Comparison of ENCODE assay signal across 2 cellular contexts in the genomic region with DNA sequence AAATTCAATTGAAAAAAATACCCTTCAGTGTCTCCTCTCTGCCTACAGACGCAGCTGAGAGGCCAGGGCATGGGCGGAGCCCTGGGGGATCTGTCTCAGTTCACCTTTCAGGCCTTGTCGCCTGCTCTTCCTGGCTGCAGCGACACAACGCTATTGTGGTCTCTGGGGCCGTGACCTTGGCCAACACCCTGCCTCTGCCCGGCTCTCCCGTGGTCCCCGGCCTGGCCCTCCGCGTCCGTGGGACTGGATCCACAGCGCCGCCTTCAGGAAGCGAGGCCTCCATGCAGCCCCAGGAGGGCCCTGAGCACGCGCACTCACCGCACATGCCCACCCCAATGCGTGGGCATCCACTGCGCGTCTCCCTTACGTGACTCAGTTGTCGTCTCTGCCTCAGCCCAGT.
TF ChIP-seq lines count a peak whose summit lies in the region.

No MANE protein-coding gene starts in this region.

TF ChIP-seq in SK-N-SH, 30 proteins besides CTCF, POLR2A, EP300 and RAD21 (continued from another document):
- no peak for TF ChIP-seq SMC3 (IDR thresholded peaks at IDR 0.05; ENCODE audit: low read depth, low read length)
- no peak for TF ChIP-seq FOXJ3 (CRISPR knock-in tag; IDR thresholded peaks at IDR 0.05)
- TF ChIP-seq, protein P1, sequence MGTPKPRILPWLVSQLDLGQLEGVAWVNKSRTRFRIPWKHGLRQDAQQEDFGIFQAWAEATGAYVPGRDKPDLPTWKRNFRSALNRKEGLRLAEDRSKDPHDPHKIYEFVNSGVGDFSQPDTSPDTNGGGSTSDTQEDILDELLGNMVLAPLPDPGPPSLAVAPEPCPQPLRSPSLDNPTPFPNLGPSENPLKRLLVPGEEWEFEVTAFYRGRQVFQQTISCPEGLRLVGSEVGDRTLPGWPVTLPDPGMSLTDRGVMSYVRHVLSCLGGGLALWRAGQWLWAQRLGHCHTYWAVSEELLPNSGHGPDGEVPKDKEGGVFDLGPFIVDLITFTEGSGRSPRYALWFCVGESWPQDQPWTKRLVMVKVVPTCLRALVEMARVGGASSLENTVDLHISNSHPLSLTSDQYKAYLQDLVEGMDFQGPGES (IDR thresholded peaks at IDR 0.05; ENCODE audit: low read depth, low read length): no peak
- TF ChIP-seq, protein P2, sequence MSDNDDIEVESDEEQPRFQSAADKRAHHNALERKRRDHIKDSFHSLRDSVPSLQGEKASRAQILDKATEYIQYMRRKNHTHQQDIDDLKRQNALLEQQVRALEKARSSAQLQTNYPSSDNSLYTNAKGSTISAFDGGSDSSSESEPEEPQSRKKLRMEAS (IDR thresholded peaks at IDR 0.05; ENCODE audit: low read depth): no peak
- TF ChIP-seq JUND (IDR thresholded peaks at IDR 0.05): no peak
- TF ChIP-seq, protein P3, sequence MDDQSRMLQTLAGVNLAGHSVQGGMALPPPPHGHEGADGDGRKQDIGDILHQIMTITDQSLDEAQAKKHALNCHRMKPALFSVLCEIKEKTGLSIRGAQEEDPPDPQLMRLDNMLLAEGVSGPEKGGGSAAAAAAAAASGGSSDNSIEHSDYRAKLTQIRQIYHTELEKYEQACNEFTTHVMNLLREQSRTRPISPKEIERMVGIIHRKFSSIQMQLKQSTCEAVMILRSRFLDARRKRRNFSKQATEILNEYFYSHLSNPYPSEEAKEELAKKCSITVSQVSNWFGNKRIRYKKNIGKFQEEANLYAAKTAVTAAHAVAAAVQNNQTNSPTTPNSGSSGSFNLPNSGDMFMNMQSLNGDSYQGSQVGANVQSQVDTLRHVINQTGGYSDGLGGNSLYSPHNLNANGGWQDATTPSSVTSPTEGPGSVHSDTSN (IDR thresholded peaks at IDR 0.05): no peak
- no peak for TF ChIP-seq REST (IDR thresholded peaks at IDR 0.05; ENCODE audit: low read depth, low read length)
- TF ChIP-seq FOSL2 (IDR thresholded peaks at IDR 0.05; ENCODE audit: borderline replicate concordance, low read depth): no peak
TF ChIP-seq in SK-N-SH: peak in this region for 0.

TF ChIP-seq in SK-N-SH treated with all-trans-retinoic acid at 6 μM for 48 hours, 23 proteins besides CTCF, POLR2A, EP300 and RAD21 (continued from another document):
- TF ChIP-seq, protein P4, sequence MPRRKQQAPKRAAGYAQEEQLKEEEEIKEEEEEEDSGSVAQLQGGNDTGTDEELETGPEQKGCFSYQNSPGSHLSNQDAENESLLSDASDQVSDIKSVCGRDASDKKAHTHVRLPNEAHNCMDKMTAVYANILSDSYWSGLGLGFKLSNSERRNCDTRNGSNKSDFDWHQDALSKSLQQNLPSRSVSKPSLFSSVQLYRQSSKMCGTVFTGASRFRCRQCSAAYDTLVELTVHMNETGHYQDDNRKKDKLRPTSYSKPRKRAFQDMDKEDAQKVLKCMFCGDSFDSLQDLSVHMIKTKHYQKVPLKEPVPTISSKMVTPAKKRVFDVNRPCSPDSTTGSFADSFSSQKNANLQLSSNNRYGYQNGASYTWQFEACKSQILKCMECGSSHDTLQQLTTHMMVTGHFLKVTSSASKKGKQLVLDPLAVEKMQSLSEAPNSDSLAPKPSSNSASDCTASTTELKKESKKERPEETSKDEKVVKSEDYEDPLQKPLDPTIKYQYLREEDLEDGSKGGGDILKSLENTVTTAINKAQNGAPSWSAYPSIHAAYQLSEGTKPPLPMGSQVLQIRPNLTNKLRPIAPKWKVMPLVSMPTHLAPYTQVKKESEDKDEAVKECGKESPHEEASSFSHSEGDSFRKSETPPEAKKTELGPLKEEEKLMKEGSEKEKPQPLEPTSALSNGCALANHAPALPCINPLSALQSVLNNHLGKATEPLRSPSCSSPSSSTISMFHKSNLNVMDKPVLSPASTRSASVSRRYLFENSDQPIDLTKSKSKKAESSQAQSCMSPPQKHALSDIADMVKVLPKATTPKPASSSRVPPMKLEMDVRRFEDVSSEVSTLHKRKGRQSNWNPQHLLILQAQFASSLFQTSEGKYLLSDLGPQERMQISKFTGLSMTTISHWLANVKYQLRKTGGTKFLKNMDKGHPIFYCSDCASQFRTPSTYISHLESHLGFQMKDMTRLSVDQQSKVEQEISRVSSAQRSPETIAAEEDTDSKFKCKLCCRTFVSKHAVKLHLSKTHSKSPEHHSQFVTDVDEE (CRISPR knock-in tag; IDR thresholded peaks at IDR 0.05): no peak
- TF ChIP-seq ZNF8 (CRISPR knock-in tag; IDR thresholded peaks at IDR 0.05): no peak
- TF ChIP-seq ZC3H10 (CRISPR knock-in tag; IDR thresholded peaks at IDR 0.05): no peak
- TF ChIP-seq, protein P5, sequence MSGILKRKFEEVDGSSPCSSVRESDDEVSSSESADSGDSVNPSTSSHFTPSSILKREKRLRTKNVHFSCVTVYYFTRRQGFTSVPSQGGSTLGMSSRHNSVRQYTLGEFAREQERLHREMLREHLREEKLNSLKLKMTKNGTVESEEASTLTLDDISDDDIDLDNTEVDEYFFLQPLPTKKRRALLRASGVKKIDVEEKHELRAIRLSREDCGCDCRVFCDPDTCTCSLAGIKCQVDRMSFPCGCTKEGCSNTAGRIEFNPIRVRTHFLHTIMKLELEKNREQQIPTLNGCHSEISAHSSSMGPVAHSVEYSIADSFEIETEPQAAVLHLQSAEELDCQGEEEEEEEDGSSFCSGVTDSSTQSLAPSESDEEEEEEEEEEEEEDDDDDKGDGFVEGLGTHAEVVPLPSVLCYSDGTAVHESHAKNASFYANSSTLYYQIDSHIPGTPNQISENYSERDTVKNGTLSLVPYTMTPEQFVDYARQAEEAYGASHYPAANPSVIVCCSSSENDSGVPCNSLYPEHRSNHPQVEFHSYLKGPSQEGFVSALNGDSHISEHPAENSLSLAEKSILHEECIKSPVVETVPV (CRISPR knock-in tag; IDR thresholded peaks at IDR 0.05): no peak
- no peak for TF ChIP-seq BACH2 (CRISPR knock-in tag; IDR thresholded peaks at IDR 0.05; ENCODE audit: borderline replicate concordance)
